In genomic region chr9:71681708-71682268, GRCh38 we compare ENCODE assay signal across 10 cellular contexts.
DNase-seq lines count a peak whose midpoint lies in the region; ATAC-seq and TF ChIP-seq lines count a peak whose summit lies in the region.
"Had no signal": no experiment of that assay in that cellular context is flagged by ENCODE, and none has a peak within 500 bp of the region (broad histone marks: within the 10 kb centered on the region; RNA-seq: fewer than 3 reads in every experiment).

No MANE protein-coding gene starts in this region.

- peaks cover 85% of the 10 kb centered on the region for H3K4me1 Mint-ChIP-seq in mesothelial cell of epicardium

- ATAC-seq in HG02981 (IDR thresholded peaks at IDR 0.05; ENCODE audit: unreplicated experiment) = no peak
- ATAC-seq: T-cell had no signal

- TF ChIP-seq CTCF in AG04450 (IDR thresholded peaks at IDR 0.05; ENCODE audit: low read depth, low read length) (no peak), mesothelial cell of epicardium (IDR thresholded peaks at IDR 0.05; ENCODE audit: unreplicated experiment) (no peak), tibial artery (IDR thresholded peaks at IDR 0.05) (no peak)

- H3K27me3 ChIP-seq in AG04450 (ENCODE audit: control insufficient read depth, insufficient read depth, low read length) = no peaks in the 10 kb centered on the region
- H3K27me3 ChIP-seq in HUES48 (ENCODE audit: control insufficient read depth, insufficient read depth, low read length) = no peaks in the 10 kb centered on the region
- H3K27me3 ChIP-seq in tibial artery = no peaks in the 10 kb centered on the region
- no peaks in the 10 kb centered on the region for H3K27me3 ChIP-seq in effector memory CD4-positive, alpha-beta T cell (replicated peaks; ENCODE audit: control insufficient read depth, insufficient read depth, low read length, poor library complexity, severe bottlenecking)

- H3K27me3 Mint-ChIP-seq in mesothelial cell of epicardium (ENCODE audit: low read depth) = no peaks in the 10 kb centered on the region
- H3K27me3 Mint-ChIP-seq: T-cell had no signal

- H3K36me3 ChIP-seq in HUES48 (ENCODE audit: control insufficient read depth, insufficient read depth, low read length) = peaks cover 18% of the 10 kb centered on the region
- H3K36me3 ChIP-seq in tibial artery = peaks cover 0 to 10% (median 6%) of the 10 kb centered on the region in 3 donors
- H3K36me3 ChIP-seq in effector memory CD4-positive, alpha-beta T cell (ENCODE audit: control insufficient read depth, insufficient read depth, low read length) = no peaks in the 10 kb centered on the region

- POLR2A ChIA-PET in AG04450 (lab: Yijun Ruan, JAX) = interaction anchor here (1.0 to 2.6 kb wide), 3 partner anchors 18 to 1263 kb away, joined by 3 to 7 read pairs (median 3); partner anchors contain the start of gene CEMIP2

- peak overlapping the region; percentile 96 for H3K27ac Mint-ChIP-seq in mesothelial cell of epicardium

- DNase-seq in AG04450 (ENCODE audit: low read depth, low spot score) (peak; percentile 21), cerebellar cortex (ENCODE audit: low spot score) (peak; percentile 39), mesothelial cell of epicardium (ENCODE audit: low spot score in 2 of 2, unreplicated experiment in 2 of 2) (peak in 1 of 2 experiments; percentile 41), SHP77 treated with DMSO at 0.1 percent for 48 hours (lab: John Stamatoyannopoulos, UW) (no peak), tibial artery (no peak)
- no peak for DNase-seq in effector memory CD4-positive, alpha-beta T cell
- DNase-seq: NCI-H1092 treated with DMSO at 0.1 percent for 48 hours, T-cell had no signal

- no peak overlapping the region for H3K4me3 ChIP-seq in AG04450 (ENCODE audit: low read depth, low read length)
- no peak overlapping the region for H3K4me3 ChIP-seq in HUES48 (ENCODE audit: low read depth, low read length)
- H3K4me3 ChIP-seq in tibial artery = no peak overlapping the region
- no peak overlapping the region for H3K4me3 ChIP-seq in effector memory CD4-positive, alpha-beta T cell (ENCODE audit: insufficient read depth, low read depth, low read length, poor library complexity, severe bottlenecking)

- intact Hi-C loops in tibial artery (cut with DNase I; ENCODE audit: low total_unique reads) = no loop called here

- peaks cover 30% of the 10 kb centered on the region for H3K4me1 ChIP-seq in HUES48 (ENCODE audit: control insufficient read depth, insufficient read depth, low read length)
- H3K4me1 ChIP-seq in tibial artery = peaks cover 0 to 27% (median 20%) of the 10 kb centered on the region in 4 donors
- peaks cover 30% of the 10 kb centered on the region for H3K4me1 ChIP-seq in effector memory CD4-positive, alpha-beta T cell (ENCODE audit: control insufficient read depth, insufficient read depth, low read length, poor library complexity, severe bottlenecking)

- peak overlapping the region; percentile 59 for H3K27ac ChIP-seq in AG04450 (ENCODE audit: low read depth, low read length)
- peak overlapping the region; percentile 52 for H3K27ac ChIP-seq in HUES48 (ENCODE audit: low read depth, low read length)
- no peak overlapping the region for H3K27ac ChIP-seq in tibial artery
- H3K27ac ChIP-seq in effector memory CD4-positive, alpha-beta T cell (ENCODE audit: insufficient read depth, low read length, poor library complexity, severe bottlenecking) = no peak overlapping the region

- H3K36me3 Mint-ChIP-seq in mesothelial cell of epicardium = peaks cover 5% of the 10 kb centered on the region

- no peaks in the 10 kb centered on the region for H3K9me3 ChIP-seq in AG04450 (ENCODE audit: control insufficient read depth, insufficient read depth, low read length)
- no peaks in the 10 kb centered on the region for H3K9me3 ChIP-seq in HUES48 (ENCODE audit: control insufficient read depth, insufficient read depth, low read length)
- no peaks in the 10 kb centered on the region for H3K9me3 ChIP-seq in tibial artery
- no peaks in the 10 kb centered on the region for H3K9me3 ChIP-seq in effector memory CD4-positive, alpha-beta T cell (ENCODE audit: control insufficient read depth, low read length)

- CTCF ChIA-PET in AG04450 (lab: Charles Lee) = interaction anchor here (0.8 to 3.5 kb wide), 8 partner anchors 11 to 357 kb away, joined by 3 to 20 read pairs (median 4); no protein-coding TSS in a partner anchor

- no peak overlapping the region for H3K4me3 Mint-ChIP-seq in mesothelial cell of epicardium
- H3K4me3 Mint-ChIP-seq: T-cell had no signal

- no peaks in the 10 kb centered on the region for H3K9me3 Mint-ChIP-seq in mesothelial cell of epicardium
- H3K9me3 Mint-ChIP-seq: T-cell had no signal

- no peak overlapping the region for H3K9ac ChIP-seq in HUES48 (ENCODE audit: low read depth, low read length)

Comparison
In these comparisons a context has a peak if more than half of its experiments do, and no peak if none do; other contexts are left out.
1. DNase-seq: peak in AG04450 (single experiment) and cerebellar cortex (single experiment); none in SHP77 treated with DMSO at 0.1 percent for 48 hours (single experiment), tibial artery (0 of 2) and effector memory CD4-positive, alpha-beta T cell (0 of 3).
2. H3K27ac ChIP-seq: peak in AG04450 (single experiment) and HUES48 (single experiment); none in tibial artery (0 of 2) and effector memory CD4-positive, alpha-beta T cell (single experiment).